In genomic region chr1:83779565-83779964, GRCh38 we compare ENCODE assay signal across 1 cellular context.
A peak's percentile ranks its signal among the peaks of the same experiment; 100 is the strongest.
TF ChIP-seq lines count a peak whose summit lies in the region.

No MANE protein-coding gene starts in this region.

TF ChIP-seq in IMR-90, 13 proteins besides CTCF, POLR2A, EP300 and RAD21 (continued from another document):
- TF ChIP-seq USF2 (IDR thresholded peaks at IDR 0.05; ENCODE audit: low read depth, low read length), result no peak
- TF ChIP-seq FOS (IDR thresholded peaks at IDR 0.05; ENCODE audit: low read depth, low read length), result no peak
- peak; percentile 81 for TF ChIP-seq MAFK (IDR thresholded peaks at IDR 0.05; ENCODE audit: low read depth, low read length)
- TF ChIP-seq MXI1 (IDR thresholded peaks at IDR 0.05; ENCODE audit: borderline replicate concordance, low read depth, low read length), result no peak
- no peak for TF ChIP-seq RCOR1 (IDR thresholded peaks at IDR 0.05; ENCODE audit: insufficient replicate concordance, low read length)
- no peak for TF ChIP-seq NFE2L2 (IDR thresholded peaks at IDR 0.05; ENCODE audit: low read depth, low read length)
